In genomic region chr4:154491731-154492249, GRCh38 we compare ENCODE assay signal across 10 cellular contexts. TPM values are rescaled to one million over a fixed set of nuclear protein-coding genes. Genes with fewer than 3 reads are reported as not detected.
DNase-seq lines count a peak whose midpoint lies in the region; ATAC-seq and TF ChIP-seq lines count a peak whose summit lies in the region.
"Had no signal": no experiment of that assay in that cellular context is flagged by ENCODE, and none has a peak within 500 bp of the region (broad histone marks: within the 10 kb centered on the region; RNA-seq: fewer than 3 reads in every experiment).

Gene DCHS2 (minus strand): TSS chr4:154491799. CDS start chr4:154491355, 444 bp downstream.

- H3K36me3 ChIP-seq in upper lobe of left lung: no peaks in the 10 kb centered on the region

- 2 to 4% methylated on average over 5 to 39 of the region's 42 CpGs for WGBS in upper lobe of left lung, 2 donors

- TF ChIP-seq CTCF in upper lobe of left lung (IDR thresholded peaks at IDR 0.05): no peak

- TF ChIP-seq EP300 in upper lobe of left lung (IDR thresholded peaks at IDR 0.05): no peak

- H3K9me3 Mint-ChIP-seq in central memory CD8-positive, alpha-beta T cell: no peaks in the 10 kb centered on the region
- no peaks in the 10 kb centered on the region for H3K9me3 Mint-ChIP-seq in memory B cell

- peaks cover 13 to 30% (median 20%) of the 10 kb centered on the region in 4 donors for H3K4me1 ChIP-seq in upper lobe of left lung

- no peak for TF ChIP-seq POLR2A in upper lobe of left lung (IDR thresholded peaks at IDR 0.05)

- peak; percentile 3 for DNase-seq in stimulated activated CD4-positive, alpha-beta T cell treated with anti-CD3 and anti-CD28 coated beads, Interleukin-4, amount 100 ng/mL, for 1 hour
- no peak for DNase-seq in stimulated activated CD4-positive, alpha-beta T cell treated with anti-CD3 and anti-CD28 coated beads, Interleukin-4, amount 100 ng/mL, for 24 hours
- DNase-seq in NCI-H774 (lab: John Stamatoyannopoulos, UW) (peak; percentile 4), memory B cell (ENCODE audit: low spot score in 2 of 2) (peak in 1 of 2 donors; percentile 15), upper lobe of left lung (peak in 1 of 2 donors; percentile 78), pons (ENCODE audit: low spot score) (no peak)
- no peak for DNase-seq in central memory CD8-positive, alpha-beta T cell (ENCODE audit: low spot score in 2 of 2)

- H3K4me3 ChIP-seq in upper lobe of left lung: peak within 1 kb of the TSS in 3 of 4 donors; percentile 20 to 46 (median 36)

- no peaks in the 10 kb centered on the region for H3K36me3 Mint-ChIP-seq in central memory CD8-positive, alpha-beta T cell (ENCODE audit: insufficient read depth)
- no peaks in the 10 kb centered on the region for H3K36me3 Mint-ChIP-seq in memory B cell

- ATAC-seq in HG02623 (IDR thresholded peaks at IDR 0.05; ENCODE audit: unreplicated experiment) (peak; percentile 61), memory B cell (ENCODE audit: low read depth) (peak; percentile 43), upper lobe of left lung (ENCODE audit: low FRiP score in 2 of 2) (peak; percentile 28 to 68)
- ATAC-seq in central memory CD8-positive, alpha-beta T cell (replicated peaks; ENCODE audit: extremely low read depth, poor library complexity, severe bottlenecking): no peak
- ATAC-seq: HCT116 had no signal

- H3K9me3 ChIP-seq in upper lobe of left lung: no peaks in the 10 kb centered on the region

- H3K27me3 ChIP-seq in upper lobe of left lung: peaks cover 0 to 25% (median 15%) of the 10 kb centered on the region in 4 donors

- H3K27ac ChIP-seq in upper lobe of left lung: no peak within 1 kb of the TSS
- H3K27ac ChIP-seq: epithelial cell of prostate had no signal

- peaks cover 7% of the 10 kb centered on the region for H3K4me1 Mint-ChIP-seq in central memory CD8-positive, alpha-beta T cell
- H3K4me1 Mint-ChIP-seq in memory B cell: peaks cover 9% of the 10 kb centered on the region

- no peak within 1 kb of the TSS for H3K27ac Mint-ChIP-seq in central memory CD8-positive, alpha-beta T cell (ENCODE audit: low read depth)
- H3K27ac Mint-ChIP-seq in memory B cell: no peak within 1 kb of the TSS

- peak within 1 kb of the TSS; percentile 57 for H3K4me3 Mint-ChIP-seq in central memory CD8-positive, alpha-beta T cell
- peak within 1 kb of the TSS; percentile 73 for H3K4me3 Mint-ChIP-seq in memory B cell

- peaks cover 79% of the 10 kb centered on the region for H3K27me3 Mint-ChIP-seq in central memory CD8-positive, alpha-beta T cell
- peaks cover 18% of the 10 kb centered on the region for H3K27me3 Mint-ChIP-seq in memory B cell

RNA-seq across cellular contexts. Expression of gene DCHS2, which starts in this region (rescaled TPM):
- 1 to 10 TPM in 1 of 6 donors, under 1 TPM in 3, not detected in 2; 0.20 to 1.1 (median 0.80) TPM for total RNA-seq in upper lobe of left lung

Comparison
In these comparisons a context has a peak if more than half of its experiments do, and no peak if none do; other contexts are left out.
1. DNase-seq: peak in stimulated activated CD4-positive, alpha-beta T cell treated with anti-CD3 and anti-CD28 coated beads, Interleukin-4, amount 100 ng/mL, for 1 hour (single experiment) and NCI-H774 (single experiment); none in stimulated activated CD4-positive, alpha-beta T cell treated with anti-CD3 and anti-CD28 coated beads, Interleukin-4, amount 100 ng/mL, for 24 hours (single experiment), central memory CD8-positive, alpha-beta T cell (0 of 2) and pons (single experiment).